Comparison of ENCODE assay signal across 14 cellular contexts in the genomic region with DNA sequence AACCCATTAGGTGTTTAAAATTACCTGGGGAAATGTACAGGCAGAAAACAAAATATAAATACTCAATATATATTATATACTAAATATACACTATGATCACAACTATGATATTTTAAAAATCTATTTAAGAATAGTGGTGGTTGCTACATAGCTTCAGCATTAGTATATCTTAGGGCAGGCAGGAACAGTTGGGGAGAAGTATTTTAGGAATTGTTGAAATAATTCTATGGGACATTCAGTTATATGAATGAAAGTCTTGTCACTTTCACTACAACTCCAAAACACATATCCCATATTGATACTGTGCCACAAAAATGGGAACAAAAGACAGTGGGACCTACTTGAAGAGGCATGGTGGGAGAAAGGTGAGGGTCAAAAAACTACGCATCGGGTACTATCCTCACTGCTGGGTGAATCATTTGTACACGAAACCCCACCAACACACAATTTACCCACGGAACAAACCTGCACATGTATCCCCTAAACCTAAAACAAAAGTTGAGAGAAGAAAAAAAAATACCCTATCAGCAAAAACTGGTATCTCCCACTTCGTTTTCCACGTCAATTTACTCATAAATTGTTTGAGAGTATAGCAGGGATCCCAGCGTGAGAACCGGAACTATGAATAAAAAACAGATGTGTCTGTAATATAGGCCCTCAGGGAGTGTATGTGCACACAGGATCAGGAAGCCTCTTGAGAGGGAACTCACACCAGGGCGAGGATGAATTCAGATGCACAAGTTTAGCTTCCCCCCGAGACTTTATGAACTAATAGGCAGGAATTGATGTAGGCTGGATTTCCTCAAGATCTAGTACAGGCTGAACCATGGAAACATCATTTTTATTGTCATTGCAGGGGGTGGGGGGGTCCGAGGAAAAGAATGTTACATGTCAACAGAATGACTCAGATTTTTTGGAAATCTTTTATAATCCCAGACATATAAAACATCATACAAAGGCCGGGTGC. TPM values are rescaled to one million over a fixed set of nuclear protein-coding genes. Genes with fewer than 3 reads are reported as not detected.
A peak's percentile ranks its signal among the peaks of the same experiment; 100 is the strongest.
DNase-seq lines count a peak whose midpoint lies in the region; ATAC-seq and TF ChIP-seq lines count a peak whose summit lies in the region.
"Had no signal": no experiment of that assay in that cellular context is flagged by ENCODE, and none has a peak within 500 bp of the region (broad histone marks: within the 10 kb centered on the region; RNA-seq: fewer than 3 reads in every experiment).

No MANE protein-coding gene starts in this region.

- intact Hi-C loops in sciatic nerve (cut with DNase I) = no loop called here

- peaks cover 53% of the 10 kb centered on the region for H3K4me1 ChIP-seq in SJSA1 (replicated peaks)
- H3K4me1 ChIP-seq: upper lobe of right lung had no signal

- no peaks in the 10 kb centered on the region for H3K9me3 ChIP-seq in SJSA1 (replicated peaks)
- H3K9me3 ChIP-seq: upper lobe of right lung had no signal

- peaks cover 0 to 2% of the 10 kb centered on the region in 2 donors for H3K4me1 Mint-ChIP-seq in effector memory CD8-positive, alpha-beta T cell (ENCODE audit: low read depth in 2 of 2)

- TF ChIP-seq CTCF in fibroblast of villous mesenchyme (IDR thresholded peaks at IDR 0.05; ENCODE audit: insufficient read depth, low read depth, low read length) = no peak

- H3K27ac ChIP-seq in SJSA1 = peak overlapping the region; percentile 86
- H3K27ac ChIP-seq: C4-2B, upper lobe of right lung had no signal

- ATAC-seq in sciatic nerve = peak; percentile 39
- no peak for ATAC-seq in HG03460 (IDR thresholded peaks at IDR 0.05; ENCODE audit: unreplicated experiment)
- no peak for ATAC-seq in effector memory CD8-positive, alpha-beta T cell (replicated peaks)
- ATAC-seq: upper lobe of right lung had no signal

- no peaks in the 10 kb centered on the region for H3K27me3 ChIP-seq in SJSA1 (replicated peaks)
- H3K27me3 ChIP-seq: upper lobe of right lung had no signal

- H3K27me3 Mint-ChIP-seq in effector memory CD8-positive, alpha-beta T cell = peaks cover 0 to 9% of the 10 kb centered on the region in 2 donors

- H3K9me3 Mint-ChIP-seq in effector memory CD8-positive, alpha-beta T cell = no peaks in the 10 kb centered on the region
- H3K9me3 Mint-ChIP-seq: T-helper 2 cell treated with Interferon-gamma antibody and Interleukin-4, amounts not matched to agents 5 μg/mL and 100 μg/mL, for 36 hours had no signal

- H3K27ac Mint-ChIP-seq in effector memory CD8-positive, alpha-beta T cell = no peak overlapping the region
- H3K27ac Mint-ChIP-seq: T-helper 2 cell treated with Interferon-gamma antibody and Interleukin-4, amounts not matched to agents 5 μg/mL and 100 μg/mL, for 36 hours had no signal

- no peak overlapping the region for H3K4me3 ChIP-seq in SJSA1
- no peak overlapping the region for H3K4me3 ChIP-seq in fibroblast of villous mesenchyme (ENCODE audit: low read depth, low read length)
- H3K4me3 ChIP-seq: upper lobe of right lung had no signal

- no peaks in the 10 kb centered on the region for H3K36me3 Mint-ChIP-seq in effector memory CD8-positive, alpha-beta T cell (ENCODE audit: insufficient read depth)

- no peaks in the 10 kb centered on the region for H3K36me3 ChIP-seq in SJSA1
- H3K36me3 ChIP-seq: upper lobe of right lung had no signal

- peak; percentile 62 for DNase-seq in AG20443 (ENCODE audit: low spot score)
- DNase-seq in SJSA1 (ENCODE audit: low read depth in 1 of 2, low spot score in 2 of 2) = peak; percentile 70 to 90
- peak; percentile 97 for DNase-seq in fibroblast of villous mesenchyme (ENCODE audit: low read depth)
- DNase-seq in sciatic nerve (ENCODE audit: low spot score) = no peak
- no peak for DNase-seq in SIG-M5 treated with dmso at 0.1 percent for 504 hours (lab: John Stamatoyannopoulos, UW; ENCODE audit: unreplicated experiment)
- DNase-seq in nucleus accumbens (lab: John Stamatoyannopoulos, UW) = no peak
- no peak for DNase-seq in effector memory CD8-positive, alpha-beta T cell
- DNase-seq: activated naive CD4-positive, alpha-beta T cell treated with Interleukin-2 at 50 U/mL for 16 hours; NCI-H2029; upper lobe of right lung had no signal

- no peak overlapping the region for H3K4me3 Mint-ChIP-seq in effector memory CD8-positive, alpha-beta T cell
- H3K4me3 Mint-ChIP-seq: T-helper 2 cell treated with Interferon-gamma antibody and Interleukin-4, amounts not matched to agents 5 μg/mL and 100 μg/mL, for 36 hours had no signal

RNA-seq across cellular contexts. Expression of gene SLC16A12, which starts 16.2 kb away (rescaled TPM):
- total RNA-seq in SJSA1 (2014; rRNA removed; shearing (Covaris generic)) = 0.34 TPM in 1 of 2 replicates, not detected in the other
- total RNA-seq in fibroblast of villous mesenchyme (under 0.01 TPM in 2 replicates), sciatic nerve (10.3 TPM)
- total RNA-seq: dermis microvascular lymphatic vessel endothelial cell had no signal

Comparison
In these comparisons a context has a peak if more than half of its experiments do, and no peak if none do; other contexts are left out.
1. DNase-seq: peak in AG20443 (single experiment), SJSA1 (2 of 2) and fibroblast of villous mesenchyme (single experiment); none in sciatic nerve (single experiment), SIG-M5 treated with dmso at 0.1 percent for 504 hours (single experiment), nucleus accumbens (0 of 56) and effector memory CD8-positive, alpha-beta T cell (0 of 3).